Comparison of ENCODE assay signal across 8 cellular contexts in genomic region chr19:47111081-47111589, GRCh38. TPM values are rescaled to one million over a fixed set of nuclear protein-coding genes. Genes with fewer than 3 reads are reported as not detected.
A peak's percentile ranks its signal among the peaks of the same experiment; 100 is the strongest.
DNase-seq lines count a peak whose midpoint lies in the region; ATAC-seq and TF ChIP-seq lines count a peak whose summit lies in the region.

No MANE protein-coding gene starts in this region.

- H3K9me3 Mint-ChIP-seq in HFFc6 (no peaks in the 10 kb centered on the region), naive B cell (peaks cover 0 to 3% (median 0%) of the 10 kb centered on the region in 7 donors)

- H3K27me3 ChIP-seq in ACC112 (ENCODE audit: insufficient read depth, low read length) (no peaks in the 10 kb centered on the region), tibial nerve (no peaks in the 10 kb centered on the region)
- H3K27me3 ChIP-seq in effector memory CD4-positive, alpha-beta T cell (replicated peaks; ENCODE audit: control insufficient read depth, insufficient read depth, low read length, poor library complexity, severe bottlenecking), result no peaks in the 10 kb centered on the region

- no peak overlapping the region for H2AFZ ChIP-seq in ACC112 (ENCODE audit: low read length, unreplicated experiment)

- peaks cover 35% of the 10 kb centered on the region for H3K4me1 ChIP-seq in ACC112 (ENCODE audit: control insufficient read depth, insufficient read depth, low read length, unreplicated experiment)
- H3K4me1 ChIP-seq in effector memory CD4-positive, alpha-beta T cell (ENCODE audit: control insufficient read depth, insufficient read depth, low read length, poor library complexity, severe bottlenecking), result peaks cover 34% of the 10 kb centered on the region
- peaks cover 0 to 52% (median 41%) of the 10 kb centered on the region in 4 donors for H3K4me1 ChIP-seq in tibial nerve

- H3K4me3 Mint-ChIP-seq in HFFc6, result peak overlapping the region; percentile 98
- peak overlapping the region; percentile 93 to 100 (median 97) for H3K4me3 Mint-ChIP-seq in naive B cell

- H3K27ac ChIP-seq in ACC112 (ENCODE audit: low read depth, low read length), result peak overlapping the region; percentile 99
- H3K27ac ChIP-seq in effector memory CD4-positive, alpha-beta T cell (ENCODE audit: insufficient read depth, low read length, poor library complexity, severe bottlenecking), result peak overlapping the region; percentile 99
- H3K27ac ChIP-seq in tibial nerve, result peak overlapping the region; percentile 100

- H3K4me3 ChIP-seq in ACC112 (ENCODE audit: low read depth, low read length), result peak overlapping the region; percentile 92
- H3K4me3 ChIP-seq in effector memory CD4-positive, alpha-beta T cell (ENCODE audit: insufficient read depth, low read depth, low read length, poor library complexity, severe bottlenecking), result peak overlapping the region; percentile 90
- H3K4me3 ChIP-seq in tibial nerve, result peak overlapping the region; percentile 77 to 98 (median 81)

- peaks cover 62% of the 10 kb centered on the region for H3K79me2 ChIP-seq in ACC112 (ENCODE audit: control insufficient read depth, insufficient read depth, low read length, unreplicated experiment)

- H3K27ac Mint-ChIP-seq in HFFc6, result peak overlapping the region; percentile 100
- peak overlapping the region; percentile 94 to 100 (median 98) for H3K27ac Mint-ChIP-seq in naive B cell

- WGBS in tibial nerve, 2 donors, result 0 to 1% methylated on average over 30 of the region's 30 CpGs

- H3K27me3 Mint-ChIP-seq in HFFc6 (ENCODE audit: insufficient read depth) (peaks cover 3% of the 10 kb centered on the region), naive B cell (no peaks in the 10 kb centered on the region)

- H3K36me3 ChIP-seq in ACC112 (ENCODE audit: insufficient read depth, low read length), result peaks cover 7% of the 10 kb centered on the region; the same call in 1 of the 2 replicates
- H3K36me3 ChIP-seq in effector memory CD4-positive, alpha-beta T cell (ENCODE audit: control insufficient read depth, insufficient read depth, low read length), result no peaks in the 10 kb centered on the region
- H3K36me3 ChIP-seq in tibial nerve, result no peaks in the 10 kb centered on the region

- no peaks in the 10 kb centered on the region for H3K9me3 ChIP-seq in effector memory CD4-positive, alpha-beta T cell (ENCODE audit: control insufficient read depth, low read length)
- H3K9me3 ChIP-seq in tibial nerve, result no peaks in the 10 kb centered on the region

- TF ChIP-seq POLR2A in tibial nerve (IDR thresholded peaks at IDR 0.05), result no peak

- TF ChIP-seq CTCF in HFFc6 (IDR thresholded peaks at IDR 0.05), result no peak
- TF ChIP-seq CTCF in tibial nerve (IDR thresholded peaks at IDR 0.05), result no peak

- H3K36me3 Mint-ChIP-seq in HFFc6 (ENCODE audit: low read depth), result peaks cover 23% of the 10 kb centered on the region
- peaks cover 0 to 14% of the 10 kb centered on the region in 2 donors for H3K36me3 Mint-ChIP-seq in naive B cell

- peak in 1 of 2 donors; percentile 37 for TF ChIP-seq EP300 in tibial nerve (IDR thresholded peaks at IDR 0.05)

- H3K4me1 Mint-ChIP-seq in HFFc6 (ENCODE audit: low read depth) (peaks cover 57% of the 10 kb centered on the region), naive B cell (peaks cover 45 to 60% (median 60%) of the 10 kb centered on the region in 3 donors)

- ATAC-seq in naive B cell (ENCODE audit: low read depth in 2 of 2), result no peak

- DNase-seq in HFFc6, result no peak
- peak; percentile 41 for DNase-seq in activated CD4-positive, alpha-beta T cell treated with anti-CD3 and anti-CD28 coated beads, Interleukin-2, amount 50 U/mL, for 1 hour
- peak in 2 of 3 donors; percentile 29 to 44 for DNase-seq in effector memory CD4-positive, alpha-beta T cell
- peak; percentile 58 for DNase-seq in naive B cell
- no peak for DNase-seq in tibial nerve (ENCODE audit: low spot score in 2 of 2)
- DNase-seq in 8988T, result no peak
- DNase-seq in ecto neural progenitor cell (ENCODE audit: low spot score), result no peak

RNA-seq across cellular contexts. Expression of gene ZC3H4, which starts 2.4 kb away (rescaled TPM):
- 10 to 100 TPM; 43.9 to 66.1 (median 55.2) TPM for total RNA-seq in HFFc6 (2021; fragmentation: NEBNext Ultra II Directional; extraction: Animal tissue kit (Norgen Biotek cat#: 25700))
- 1 to 10 TPM in 5 of 6 donors, under 1 TPM in 1; 0.46 to 2.6 (median 1.6) TPM for polyA plus RNA-seq in naive B cell (ENCODE audit: low read depth in 6 of 6)
- 10 to 100 TPM; 25.5 to 40.4 (median 34.2) TPM for total RNA-seq in tibial nerve

RNA-seq across cellular contexts. Expression of gene SAE1, which starts 19.5 kb away (rescaled TPM):
- 100 to 1,000 TPM; 158 to 181 (median 175) TPM for total RNA-seq in HFFc6 (2021; fragmentation: NEBNext Ultra II Directional; extraction: Animal tissue kit (Norgen Biotek cat#: 25700))
- 10 to 100 TPM; 74.7 to 97.1 (median 78.9) TPM for polyA plus RNA-seq in naive B cell (ENCODE audit: low read depth in 6 of 6)
- total RNA-seq in tibial nerve, result 10 to 100 TPM; 37.9 to 66.9 (median 50.8) TPM

Comparison
In these comparisons a context has a peak if more than half of its experiments do, and no peak if none do; other contexts are left out.
1. DNase-seq: peak in activated CD4-positive, alpha-beta T cell treated with anti-CD3 and anti-CD28 coated beads, Interleukin-2, amount 50 U/mL, for 1 hour (single experiment), effector memory CD4-positive, alpha-beta T cell (2 of 3) and naive B cell (single experiment); none in HFFc6 (single experiment), tibial nerve (0 of 2), 8988T (single experiment) and ecto neural progenitor cell (single experiment).
2. Peak in every context shown above with its lines, with median percentiles within 50 percentile points of each other: H3K27ac ChIP-seq and H3K4me3 ChIP-seq.